Comparison of ENCODE assay signal across 8 cellular contexts in genomic region chr14:81332725-81333124, GRCh38.
"Had no signal": no experiment of that assay in that cellular context is flagged by ENCODE, and none has a peak within 500 bp of the region (broad histone marks: within the 10 kb centered on the region; RNA-seq: fewer than 3 reads in every experiment).

No MANE protein-coding gene starts in this region.

- H3K4me1 Mint-ChIP-seq: IgD-negative memory B cell had no signal

- FAIRE-seq: H1, H54, HTR-8/SVneo had no signal

- DNase-seq: H9, HCEC 1CT, KBM-7 had no signal

- H3K4me3 Mint-ChIP-seq: GM23338, H9, IgD-negative memory B cell had no signal

- H3K36me3 Mint-ChIP-seq: IgD-negative memory B cell had no signal

- H3K27ac Mint-ChIP-seq: GM23338, H9, IgD-negative memory B cell had no signal

- H3K4me2 ChIP-seq: GM23338 had no signal

- ATAC-seq: GM23338 had no signal

- H3K9me3 Mint-ChIP-seq: GM23338, H9 had no signal

- H2AFZ ChIP-seq: GM23338 had no signal

- H3K4me3 ChIP-seq: GM23338 had no signal
